Comparison of ENCODE assay signal across 8 cellular contexts in the genomic region with DNA sequence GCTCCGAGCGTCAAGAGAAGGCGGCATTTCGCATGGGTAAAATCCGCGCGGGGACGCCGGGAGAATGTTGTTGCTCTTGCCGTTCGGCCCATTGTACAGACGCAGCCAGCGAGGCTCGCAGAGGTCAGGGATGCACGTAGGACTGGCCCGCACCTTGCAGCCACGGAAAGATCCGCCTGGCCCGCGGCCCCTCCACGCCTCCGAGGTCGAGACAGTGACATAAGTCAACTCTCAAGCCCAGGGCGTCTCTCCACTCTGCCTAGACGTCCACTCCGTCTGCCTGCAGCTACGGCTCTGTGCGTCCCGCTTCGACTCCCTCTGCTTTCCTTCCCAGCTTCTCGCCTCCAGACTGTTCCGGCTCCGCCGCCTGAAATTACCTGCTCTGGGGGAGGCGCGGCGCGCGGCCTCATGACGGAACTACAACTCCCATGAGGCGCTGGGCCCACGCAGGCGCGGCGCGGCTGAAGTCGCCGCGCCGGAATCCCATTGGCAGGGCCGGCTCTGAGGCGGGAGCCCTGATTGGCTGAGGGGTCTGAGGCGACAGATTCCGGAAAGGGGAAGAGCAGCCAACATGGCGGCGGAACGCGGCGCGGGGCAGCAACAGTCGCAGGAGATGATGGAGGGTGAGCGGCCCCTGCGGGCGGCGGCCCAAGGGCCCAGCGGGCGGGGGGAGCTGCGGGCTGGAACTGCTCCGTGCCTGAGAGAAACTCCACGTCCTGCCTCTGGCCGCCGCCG. TPM values are rescaled to one million over a fixed set of nuclear protein-coding genes. Genes with fewer than 3 reads are reported as not detected.
DNase-seq lines count a peak whose midpoint lies in the region; ATAC-seq and TF ChIP-seq lines count a peak whose summit lies in the region.

A gene with protein sequence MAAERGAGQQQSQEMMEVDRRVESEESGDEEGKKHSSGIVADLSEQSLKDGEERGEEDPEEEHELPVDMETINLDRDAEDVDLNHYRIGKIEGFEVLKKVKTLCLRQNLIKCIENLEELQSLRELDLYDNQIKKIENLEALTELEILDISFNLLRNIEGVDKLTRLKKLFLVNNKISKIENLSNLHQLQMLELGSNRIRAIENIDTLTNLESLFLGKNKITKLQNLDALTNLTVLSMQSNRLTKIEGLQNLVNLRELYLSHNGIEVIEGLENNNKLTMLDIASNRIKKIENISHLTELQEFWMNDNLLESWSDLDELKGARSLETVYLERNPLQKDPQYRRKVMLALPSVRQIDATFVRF (plus strand): TSS at position 543 of the 735 bp plus-strand sequence. CDS start 29 bp downstream, at position 572.

- peaks cover 3% of the 10 kb centered on the region for H3K36me3 ChIP-seq in osteoblast (ENCODE audit: insufficient read depth, low read length)
- H3K36me3 ChIP-seq in thoracic aorta, result no peaks in the 10 kb centered on the region

- ATAC-seq in HG02610 (IDR thresholded peaks at IDR 0.05; ENCODE audit: unreplicated experiment) (peak; percentile 76), thoracic aorta (ENCODE audit: insufficient number of reproducible peaks, low FRiP score, low read depth) (peak; percentile 78)
- peak; percentile 75 to 76 for ATAC-seq in activated naive CD4-positive, alpha-beta T cell treated with anti-CD3 and anti-CD28 coated beads, Interleukin-2, amount 50 U/mL, for 72 hours

- DNase-seq in NCI-H1092 treated with DMSO at 0.1 percent for 48 hours (lab: John Stamatoyannopoulos, UW) (peak; percentile 92), SKM-1 (lab: John Stamatoyannopoulos, UW; ENCODE audit: unreplicated experiment) (peak; percentile 83), glomerular endothelial cell (ENCODE audit: extremely low read depth, low read depth, low spot score) (peak; percentile 42), osteoblast (ENCODE audit: insufficient read length, low spot score, missing footprints) (peak; percentile 100), thoracic aorta (ENCODE audit: low spot score) (peak; percentile 81)
- DNase-seq in activated naive CD4-positive, alpha-beta T cell treated with anti-CD3 and anti-CD28 coated beads, Interleukin-2, amount 50 U/mL, for 72 hours (ENCODE audit: low spot score in 2 of 2), result peak; percentile 90 to 93

- H3K4me3 ChIP-seq in osteoblast (ENCODE audit: insufficient read depth, low read length) (peak within 1 kb of the TSS; percentile 91), thoracic aorta (peak within 1 kb of the TSS; percentile 99)

- no peaks in the 10 kb centered on the region for H3K9me3 ChIP-seq in osteoblast (ENCODE audit: low read depth, low read length)
- no peaks in the 10 kb centered on the region for H3K9me3 ChIP-seq in thoracic aorta

- peaks cover 49% of the 10 kb centered on the region for H3K79me2 ChIP-seq in osteoblast (ENCODE audit: insufficient read depth, low read length)

- H3K27me3 ChIP-seq in osteoblast (ENCODE audit: insufficient read depth, low read length) (no peaks in the 10 kb centered on the region), thoracic aorta (replicated peaks; ENCODE audit: insufficient read depth) (no peaks in the 10 kb centered on the region)

- H3K9me3 Mint-ChIP-seq in activated naive CD4-positive, alpha-beta T cell treated with anti-CD3 and anti-CD28 coated beads, Interleukin-2, amount 50 U/mL, for 72 hours, result no peaks in the 10 kb centered on the region

- peak within 1 kb of the TSS; percentile 99 for H2AFZ ChIP-seq in osteoblast (ENCODE audit: low read length)

- H3K27ac ChIP-seq in osteoblast (ENCODE audit: low read depth, low read length), result peak within 1 kb of the TSS; percentile 71
- H3K27ac ChIP-seq in thoracic aorta, result peak within 1 kb of the TSS; percentile 67 to 79

- peak within 1 kb of the TSS; percentile 91 to 95 for H3K27ac Mint-ChIP-seq in activated naive CD4-positive, alpha-beta T cell treated with anti-CD3 and anti-CD28 coated beads, Interleukin-2, amount 50 U/mL, for 72 hours

- peaks cover 14 to 28% of the 10 kb centered on the region in 2 donors for H3K36me3 Mint-ChIP-seq in activated naive CD4-positive, alpha-beta T cell treated with anti-CD3 and anti-CD28 coated beads, Interleukin-2, amount 50 U/mL, for 72 hours

- peak within 1 kb of the TSS; percentile 100 for H3K4me2 ChIP-seq in osteoblast (ENCODE audit: insufficient read depth, low read length)

- H4K20me1 ChIP-seq in osteoblast (ENCODE audit: insufficient read depth, low read length), result peaks cover 13% of the 10 kb centered on the region

- peak; percentile 77 for TF ChIP-seq POLR2A in GM10847 (IDR thresholded peaks at IDR 0.05; ENCODE audit: extremely low read depth, insufficient read length)

- TF ChIP-seq CTCF in osteoblast (IDR thresholded peaks at IDR 0.05; ENCODE audit: extremely low read depth, low read depth, low read length), result no peak
- no peak for TF ChIP-seq CTCF in thoracic aorta (IDR thresholded peaks at IDR 0.05)

- H3K4me1 ChIP-seq in osteoblast (ENCODE audit: insufficient read depth, low read length), result peaks cover 32% of the 10 kb centered on the region
- H3K4me1 ChIP-seq in thoracic aorta (ENCODE audit: control insufficient read depth in 1 of 2, low read depth in 2 of 2), result peaks cover 0 to 12% of the 10 kb centered on the region in 2 donors

RNA-seq across cellular contexts. Expression of the gene that starts here (rescaled TPM):
- 10 to 100 TPM; 81.6 to 98.9 TPM for total RNA-seq in activated naive CD4-positive, alpha-beta T cell treated with anti-CD3 and anti-CD28 coated beads, Interleukin-2, amount 50 U/mL, for 72 hours
- total RNA-seq in glomerular endothelial cell (62.9 and 74.1 TPM in 2 replicates), osteoblast (46.7 and 73.7 TPM in 2 replicates), thoracic aorta (10 to 100 TPM; 28.9 to 40.3 TPM)

Comparison
In these comparisons a context has a peak if more than half of its experiments do, and no peak if none do; other contexts are left out.
1. Peak in every context shown above with its lines: DNase-seq, ATAC-seq, H3K4me3 ChIP-seq and H3K27ac ChIP-seq.
2. DNase-seq: peak in every context shown above with its lines; median percentile 100 in osteoblast; 92 in NCI-H1092 treated with DMSO at 0.1 percent for 48 hours; 92 in activated naive CD4-positive, alpha-beta T cell treated with anti-CD3 and anti-CD28 coated beads, Interleukin-2, amount 50 U/mL, for 72 hours; 83 in SKM-1; 81 in thoracic aorta; 42 in glomerular endothelial cell.